Comparison of ENCODE assay signal across 9 cellular contexts in the genomic region with DNA sequence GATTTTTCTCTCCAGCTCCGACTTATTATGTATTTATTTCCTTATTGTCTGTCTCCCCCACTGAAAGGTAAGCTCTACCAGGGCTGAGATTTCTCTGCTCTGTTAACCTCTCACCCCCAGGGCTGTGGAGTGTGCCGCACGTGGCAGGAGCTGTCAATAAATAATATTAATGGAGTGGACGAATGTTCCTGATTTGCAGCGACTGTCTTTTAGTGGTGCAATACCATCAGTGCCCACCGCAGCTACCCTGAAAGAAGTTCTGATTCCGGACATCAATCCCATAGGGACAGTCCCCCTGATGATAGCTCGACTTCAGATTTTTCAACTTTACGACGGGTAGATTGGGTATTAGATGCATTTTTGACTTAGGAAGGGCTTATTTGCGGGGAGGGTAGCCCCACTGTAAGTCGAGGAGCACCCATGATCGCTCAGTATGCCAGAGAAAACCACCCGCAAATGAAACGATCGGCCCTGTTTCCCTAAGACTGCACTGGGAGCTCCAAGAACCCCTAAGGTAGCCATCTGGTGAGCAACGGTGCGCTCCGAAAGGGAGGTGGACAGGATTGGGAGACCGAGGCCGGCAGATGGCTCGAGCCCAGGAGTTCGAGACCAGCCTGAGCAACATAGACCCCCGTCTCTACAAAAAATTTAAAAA. TPM values are rescaled to one million over a fixed set of nuclear protein-coding genes. Genes with fewer than 3 reads are reported as not detected.
DNase-seq lines count a peak whose midpoint lies in the region; ATAC-seq, FAIRE-seq and TF ChIP-seq lines count a peak whose summit lies in the region.
"Had no signal": no experiment of that assay in that cellular context is flagged by ENCODE, and none has a peak within 500 bp of the region (broad histone marks: within the 10 kb centered on the region; RNA-seq: fewer than 3 reads in every experiment).

No MANE protein-coding gene starts in this region.

- TF ChIP-seq POLR2A in Peyer's patch (IDR thresholded peaks at IDR 0.05), result no peak

- peak overlapping the region; percentile 81 to 98 (median 92) for H3K4me3 ChIP-seq in Peyer's patch
- peak overlapping the region; percentile 84 for H3K4me3 ChIP-seq in epithelial cell of proximal tubule (ENCODE audit: low read depth, low read length)

- H3K9me3 ChIP-seq in Peyer's patch, result no peaks in the 10 kb centered on the region

- no peak for FAIRE-seq in frontal cortex (lab: Jason Lieb, UNC)
- FAIRE-seq: colon had no signal

- H3K36me3 ChIP-seq in Peyer's patch, result no peaks in the 10 kb centered on the region

- H3K4me3 Mint-ChIP-seq in osteocyte (ENCODE audit: unreplicated experiment), result peak overlapping the region; percentile 83

- TF ChIP-seq CTCF in Peyer's patch (IDR thresholded peaks at IDR 0.05), result peak in 1 of 6 experiments; percentile 12
- TF ChIP-seq CTCF in epithelial cell of proximal tubule (conservative IDR thresholded peaks at IDR 0.05; ENCODE audit: low read depth, low read length), result peak; percentile 15
- TF ChIP-seq CTCF in osteocyte (IDR thresholded peaks at IDR 0.05), result peak; percentile 7

- peaks cover 26% of the 10 kb centered on the region for H3K27me3 Mint-ChIP-seq in osteocyte (ENCODE audit: unreplicated experiment)

- peak overlapping the region; percentile 95 to 99 (median 97) for H3K27ac ChIP-seq in Peyer's patch

- DNase-seq in NOMO-1 treated with DMSO at 0.1 percent for 48 hours (lab: John Stamatoyannopoulos, UW; ENCODE audit: unreplicated experiment), result peak; percentile 42
- DNase-seq in NOMO-1 treated with dmso at 0.1 percent for 144 hours (lab: John Stamatoyannopoulos, UW; ENCODE audit: unreplicated experiment), result no peak
- DNase-seq in Peyer's patch, result no peak
- DNase-seq in epithelial cell of proximal tubule (ENCODE audit: low read depth), result no peak
- no peak for DNase-seq in osteocyte (ENCODE audit: extremely low spot score, unreplicated experiment)
- DNase-seq in frontal cortex (ENCODE audit: low spot score in 2 of 2), result no peak
- DNase-seq in NCI-H2029 treated with DMSO at 0.1 percent for 48 hours (lab: John Stamatoyannopoulos, UW), result no peak

- no peak for ATAC-seq in GM21786 (IDR thresholded peaks at IDR 0.05; ENCODE audit: unreplicated experiment)

- no peaks in the 10 kb centered on the region for H3K27me3 ChIP-seq in Peyer's patch

- H3K27ac Mint-ChIP-seq in osteocyte (ENCODE audit: unreplicated experiment), result no peak overlapping the region

- H3K9me3 Mint-ChIP-seq in osteocyte (ENCODE audit: unreplicated experiment), result no peaks in the 10 kb centered on the region

- peaks cover 0 to 29% (median 15%) of the 10 kb centered on the region in 4 donors for H3K4me1 ChIP-seq in Peyer's patch

- peaks cover 22% of the 10 kb centered on the region for H3K4me1 Mint-ChIP-seq in osteocyte (ENCODE audit: unreplicated experiment)

- H3K36me3 Mint-ChIP-seq in osteocyte (ENCODE audit: unreplicated experiment), result no peaks in the 10 kb centered on the region

RNA-seq across cellular contexts. Expression of a gene that starts 1.0 kb away (rescaled TPM):
- total RNA-seq in Peyer's patch (10 to 100 TPM; 34.3 to 87.5 (median 48.5) TPM), epithelial cell of proximal tubule (28.6 and 33.2 TPM in 2 replicates), osteocyte (28.9 and 29.3 TPM in 2 replicates), frontal cortex (53.4 TPM)
